Comparison of ENCODE assay signal across 20 cellular contexts in genomic region chr14:96631621-96632362, GRCh38.
DNase-seq lines count a peak whose midpoint lies in the region; ATAC-seq and TF ChIP-seq lines count a peak whose summit lies in the region.
"Had no signal": no experiment of that assay in that cellular context is flagged by ENCODE, and none has a peak within 500 bp of the region (broad histone marks: within the 10 kb centered on the region; RNA-seq: fewer than 3 reads in every experiment).

No MANE protein-coding gene starts in this region.

- H3K79me2 ChIP-seq in PC-3 (ENCODE audit: low read length) (no peaks in the 10 kb centered on the region), hepatocyte (no peaks in the 10 kb centered on the region)

- no peak overlapping the region for H3K27ac Mint-ChIP-seq in effector memory CD8-positive, alpha-beta T cell
- H3K27ac Mint-ChIP-seq: B cell; stimulated activated naive CD8-positive, alpha-beta T cell treated with anti-CD3 and anti-CD28 coated beads, Interleukin-15, amount 100 ng/mL, for 72 hours; WTC11 had no signal

- H3K4me2 ChIP-seq in PC-3 (ENCODE audit: low read length) (no peak overlapping the region), hepatocyte (no peak overlapping the region)

- H3K9me3 ChIP-seq in right atrium auricular region (no peaks in the 10 kb centered on the region), PC-3 (ENCODE audit: low read length) (no peaks in the 10 kb centered on the region), hepatocyte (ENCODE audit: low read depth) (no peaks in the 10 kb centered on the region)
- H3K9me3 ChIP-seq: pancreas had no signal

- H3K27ac ChIP-seq in right atrium auricular region (no peak overlapping the region), PC-3 (ENCODE audit: low read length) (no peak overlapping the region), hepatocyte (no peak overlapping the region)
- H3K27ac ChIP-seq: gastroesophageal sphincter, pancreas, skin epidermis had no signal

- H3K9me2 ChIP-seq in PC-3 (replicated peaks; ENCODE audit: low read length) (no peaks in the 10 kb centered on the region), hepatocyte (replicated peaks; ENCODE audit: insufficient read depth) (no peaks in the 10 kb centered on the region)

- ATAC-seq in left ventricle myocardium superior (no peak), PC-3 (peak; percentile 33; the same call in 1 of the 2 replicates), HG03469 (IDR thresholded peaks at IDR 0.05; ENCODE audit: unreplicated experiment) (no peak), GM21447 (IDR thresholded peaks at IDR 0.05; ENCODE audit: unreplicated experiment) (no peak)
- ATAC-seq in effector memory CD8-positive, alpha-beta T cell (replicated peaks): no peak
- ATAC-seq: gastroesophageal sphincter; GM12878; pancreas; stimulated activated naive CD8-positive, alpha-beta T cell treated with anti-CD3 and anti-CD28 coated beads, Interleukin-15, amount 100 ng/mL, for 72 hours; WTC11 had no signal

- no peak overlapping the region for H3K4me3 Mint-ChIP-seq in effector memory CD8-positive, alpha-beta T cell
- H3K4me3 Mint-ChIP-seq: B cell; stimulated activated naive CD8-positive, alpha-beta T cell treated with anti-CD3 and anti-CD28 coated beads, Interleukin-15, amount 100 ng/mL, for 72 hours; WTC11 had no signal

- H3K9ac ChIP-seq in PC-3 (ENCODE audit: low read length): no peak overlapping the region

- intact Hi-C loops in left ventricle myocardium superior (cut with micrococcal nuclease): no loop called here
- intact Hi-C loops in PC-3 (cut with micrococcal nuclease): no loop called here

- CTCF ChIA-PET in PC-3 (lab: Charles Lee): no interaction called here

- H3K27me3 Mint-ChIP-seq in effector memory CD8-positive, alpha-beta T cell: no peaks in the 10 kb centered on the region
- H3K27me3 Mint-ChIP-seq: B cell; stimulated activated naive CD8-positive, alpha-beta T cell treated with anti-CD3 and anti-CD28 coated beads, Interleukin-15, amount 100 ng/mL, for 72 hours had no signal

- H4K20me1 ChIP-seq in PC-3 (ENCODE audit: low read length): no peaks in the 10 kb centered on the region
- H4K20me1 ChIP-seq in hepatocyte (ENCODE audit: insufficient read depth, poor library complexity, severe bottlenecking): no peaks in the 10 kb centered on the region

- TF ChIP-seq CTCF in right atrium auricular region (IDR thresholded peaks at IDR 0.05) (no peak), PC-3 (conservative IDR thresholded peaks at IDR 0.05; ENCODE audit: low read depth, low read length) (no peak), hepatocyte (IDR thresholded peaks at IDR 0.05; ENCODE audit: poor library complexity) (no peak)

- H3K36me3 Mint-ChIP-seq in effector memory CD8-positive, alpha-beta T cell (ENCODE audit: insufficient read depth): no peaks in the 10 kb centered on the region
- H3K36me3 Mint-ChIP-seq: WTC11 had no signal

- POLR2A ChIA-PET in PC-3 (lab: Charles Lee; ENCODE audit: unreplicated experiment): interaction anchor here (0.6 kb wide), 1 partner anchor 979 kb away, joined by 9 read pairs; no protein-coding TSS in a partner anchor

- no peaks in the 10 kb centered on the region for H3K9me3 Mint-ChIP-seq in effector memory CD8-positive, alpha-beta T cell
- H3K9me3 Mint-ChIP-seq: stimulated activated naive CD8-positive, alpha-beta T cell treated with anti-CD3 and anti-CD28 coated beads, Interleukin-15, amount 100 ng/mL, for 72 hours had no signal

- H3K36me3 ChIP-seq in right atrium auricular region (no peaks in the 10 kb centered on the region), PC-3 (ENCODE audit: low read depth, low read length) (no peaks in the 10 kb centered on the region), hepatocyte (replicated peaks; ENCODE audit: insufficient read depth, low read depth) (no peaks in the 10 kb centered on the region)
- H3K36me3 ChIP-seq: gastroesophageal sphincter, pancreas had no signal

- H3K27me3 ChIP-seq in right atrium auricular region (no peaks in the 10 kb centered on the region), PC-3 (ENCODE audit: low read length) (peaks cover 13% of the 10 kb centered on the region), hepatocyte (no peaks in the 10 kb centered on the region)
- H3K27me3 ChIP-seq: gastroesophageal sphincter, pancreas had no signal

- H3K4me3 ChIP-seq in right atrium auricular region: no peak overlapping the region
- no peak overlapping the region for H3K4me3 ChIP-seq in PC-3 (ENCODE audit: low read length)
- H3K4me3 ChIP-seq in hepatocyte: no peak overlapping the region
- H3K4me3 ChIP-seq: gastroesophageal sphincter, GM12878, pancreas, skin epidermis had no signal

- BruUV-seq in PC-3 (replicated peaks; lab: Mats Ljungman, UMichigan): no TSS peak

- no peak overlapping the region for H2AFZ ChIP-seq in PC-3 (ENCODE audit: low read length)
- no peak overlapping the region for H2AFZ ChIP-seq in hepatocyte

- 83% methylated on average over 17 of the region's 17 CpGs for WGBS in hepatocyte (ENCODE audit: low lambda C conversion rate, missing lambda C conversion rate)

- H3K4me1 Mint-ChIP-seq in effector memory CD8-positive, alpha-beta T cell (ENCODE audit: low read depth in 2 of 2): peaks cover 1 to 4% of the 10 kb centered on the region in 2 donors
- H3K4me1 Mint-ChIP-seq: B cell; stimulated activated naive CD8-positive, alpha-beta T cell treated with anti-CD3 and anti-CD28 coated beads, Interleukin-15, amount 100 ng/mL, for 72 hours; WTC11 had no signal

- H3F3A ChIP-seq in PC-3 (ENCODE audit: low read length, unreplicated experiment): no peaks in the 10 kb centered on the region

- no peaks in the 10 kb centered on the region for H3K4me1 ChIP-seq in right atrium auricular region
- H3K4me1 ChIP-seq in PC-3 (ENCODE audit: insufficient read depth, low read length): peaks cover 7% of the 10 kb centered on the region; the same call in 1 of the 2 replicates
- H3K4me1 ChIP-seq in hepatocyte (ENCODE audit: insufficient read depth): no peaks in the 10 kb centered on the region
- H3K4me1 ChIP-seq: gastroesophageal sphincter, pancreas had no signal

- DNase-seq in right atrium auricular region (ENCODE audit: low spot score) (peak; percentile 50), left ventricle myocardium superior (no peak), PC-3 (no peak), hepatocyte (ENCODE audit: low spot score) (peak; percentile 2), NCI-H2081 (lab: John Stamatoyannopoulos, UW) (no peak)
- no peak for DNase-seq in effector memory CD8-positive, alpha-beta T cell
- DNase-seq: DMS79 treated with DMSO at 0.1 percent for 48 hours; midbrain; NCI-H1436 treated with DMSO at 0.1 percent for 48 hours; NCI-H446; OCI-M1; pancreas; stimulated activated naive CD8-positive, alpha-beta T cell treated with anti-CD3 and anti-CD28 coated beads, Interleukin-15, amount 100 ng/mL, for 72 hours had no signal

Comparison
In these comparisons a context has a peak if more than half of its experiments do, and no peak if none do; other contexts are left out.
1. DNase-seq: peak in right atrium auricular region (single experiment) and hepatocyte (single experiment); none in left ventricle myocardium superior (single experiment), PC-3 (single experiment), effector memory CD8-positive, alpha-beta T cell (0 of 3) and NCI-H2081 (0 of 2).